Comparison of ENCODE assay signal across 2 cellular contexts in the genomic region with DNA sequence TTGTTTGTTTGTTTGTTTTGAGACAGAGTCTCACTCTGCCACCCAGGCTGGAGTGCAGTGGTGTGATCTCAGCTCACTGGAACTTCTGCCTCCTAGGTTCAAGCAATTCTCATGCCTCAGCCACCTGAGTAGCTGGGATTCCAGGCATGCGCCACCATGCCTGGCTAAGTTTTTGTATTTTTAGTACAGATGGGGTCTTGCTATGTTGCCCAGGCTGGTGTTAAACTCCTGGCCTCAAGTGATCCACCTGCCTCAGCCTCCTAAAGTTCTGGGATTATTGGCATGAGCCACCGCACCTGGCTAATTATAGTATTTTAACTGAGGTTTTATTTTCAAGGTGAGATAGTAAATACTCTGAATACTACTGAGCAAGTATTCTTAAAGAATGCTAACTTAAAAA.
A peak's percentile ranks its signal among the peaks of the same experiment; 100 is the strongest.
TF ChIP-seq lines count a peak whose summit lies in the region.

No MANE protein-coding gene starts in this region.

TF ChIP-seq in HEK293, 187 proteins besides CTCF, POLR2A, EP300 and RAD21:
- peak; percentile 95 for TF ChIP-seq ZNF121 (tag by site-specific recombination; IDR thresholded peaks at IDR 0.05)
TF ChIP-seq in HEK293: peak in this region for 1; not testable (repeated sequence) for 186.

TF ChIP-seq in HepG2, 621 proteins besides CTCF, POLR2A, EP300 and RAD21:
- peak; percentile 57; the same call in 1 of the 2 replicates for TF ChIP-seq ZNF121 (CRISPR knock-in tag; IDR thresholded peaks at IDR 0.05)
